1 cellular context compared by ENCODE assay signal in genomic region chr1:235614442-235614954, GRCh38.
A peak's percentile ranks its signal among the peaks of the same experiment; 100 is the strongest.
TF ChIP-seq lines count a peak whose summit lies in the region.

No MANE protein-coding gene starts in this region.

TF ChIP-seq in HepG2, 621 proteins besides CTCF, POLR2A, EP300 and RAD21 (continued from another document and continues in another):
- TF ChIP-seq ZNF614 (CRISPR knock-in tag; IDR thresholded peaks at IDR 0.05; ENCODE audit: borderline replicate concordance) (peak; percentile 71; the same call in 1 of the 2 replicates), KDM5A (IDR thresholded peaks at IDR 0.05; ENCODE audit: borderline replicate concordance, low read length) (no peak), RORA (CRISPR knock-in tag; IDR thresholded peaks at IDR 0.05) (no peak), MTERF4 (CRISPR knock-in tag; IDR thresholded peaks at IDR 0.05) (0 out of 2 replicates have a peak, but pooled peaks have one; percentile 21), HMG20B (CRISPR knock-in tag; conservative IDR thresholded peaks at IDR 0.05) (no peak), ZNF816 (CRISPR knock-in tag; IDR thresholded peaks at IDR 0.05; ENCODE audit: borderline replicate concordance) (no peak), CENPT (CRISPR knock-in tag; IDR thresholded peaks at IDR 0.05; ENCODE audit: low read depth) (0 out of 2 replicates have a peak, but pooled peaks have one; percentile 52), ZNF180 (CRISPR knock-in tag; IDR thresholded peaks at IDR 0.05; ENCODE audit: borderline replicate concordance, low read depth) (no peak), RCOR2 (CRISPR knock-in tag; IDR thresholded peaks at IDR 0.05) (no peak), ZNF550 (CRISPR knock-in tag; IDR thresholded peaks at IDR 0.05; ENCODE audit: borderline replicate concordance) (no peak), ZKSCAN8 (CRISPR knock-in tag; IDR thresholded peaks at IDR 0.05; ENCODE audit: borderline replicate concordance) (no peak), ERF (CRISPR knock-in tag; IDR thresholded peaks at IDR 0.05) (no peak), NBN (conservative IDR thresholded peaks at IDR 0.05) (no peak), SAP130 (CRISPR knock-in tag; IDR thresholded peaks at IDR 0.05; ENCODE audit: low read depth) (peak; percentile 83), ZFP37 (CRISPR knock-in tag; IDR thresholded peaks at IDR 0.05; ENCODE audit: borderline replicate concordance) (0 out of 2 replicates have a peak, but pooled peaks have one; percentile 38), ZNF441 (CRISPR knock-in tag; IDR thresholded peaks at IDR 0.05; ENCODE audit: borderline replicate concordance) (0 out of 2 replicates have a peak, but pooled peaks have one; percentile 29), PTBP1 (IDR thresholded peaks at IDR 0.05; ENCODE audit: low read depth, low read length, poor library complexity, severe bottlenecking) (no peak), BCL3 (CRISPR knock-in tag; IDR thresholded peaks at IDR 0.05) (no peak), TGIF2 (CRISPR knock-in tag; IDR thresholded peaks at IDR 0.05) (0 out of 2 replicates have a peak, but pooled peaks have one; percentile 57), ELF1 (CRISPR knock-in tag; IDR thresholded peaks at IDR 0.05) (no peak), BRCA1 (CRISPR knock-in tag; IDR thresholded peaks at IDR 0.05) (no peak; the same call in 1 of the 2 replicates), JUN (CRISPR knock-in tag; IDR thresholded peaks at IDR 0.05) (0 out of 2 replicates have a peak, but pooled peaks have one; percentile 33), PHB2 (IDR thresholded peaks at IDR 0.05; ENCODE audit: partially characterized antibody) (no peak), ZNF773 (CRISPR knock-in tag; IDR thresholded peaks at IDR 0.05; ENCODE audit: borderline replicate concordance) (no peak), KLF15 (CRISPR knock-in tag; IDR thresholded peaks at IDR 0.05; ENCODE audit: borderline replicate concordance) (no peak), NPAS2 (CRISPR knock-in tag; IDR thresholded peaks at IDR 0.05; ENCODE audit: borderline replicate concordance) (no peak), ZNF343 (CRISPR knock-in tag; IDR thresholded peaks at IDR 0.05) (peak; percentile 99), DMAP1 (CRISPR knock-in tag; IDR thresholded peaks at IDR 0.05) (peak; percentile 24; the same call in 1 of the 2 replicates), ZNF652 (CRISPR knock-in tag; IDR thresholded peaks at IDR 0.05; ENCODE audit: borderline replicate concordance, low read depth) (0 out of 2 replicates have a peak, but pooled peaks have one; percentile 11), KMT2A (CRISPR knock-in tag; IDR thresholded peaks at IDR 0.05) (peak; percentile 44; the same call in 1 of the 2 replicates), MAFG (CRISPR knock-in tag; IDR thresholded peaks at IDR 0.05) (no peak)
- TF ChIP-seq, protein P1, sequence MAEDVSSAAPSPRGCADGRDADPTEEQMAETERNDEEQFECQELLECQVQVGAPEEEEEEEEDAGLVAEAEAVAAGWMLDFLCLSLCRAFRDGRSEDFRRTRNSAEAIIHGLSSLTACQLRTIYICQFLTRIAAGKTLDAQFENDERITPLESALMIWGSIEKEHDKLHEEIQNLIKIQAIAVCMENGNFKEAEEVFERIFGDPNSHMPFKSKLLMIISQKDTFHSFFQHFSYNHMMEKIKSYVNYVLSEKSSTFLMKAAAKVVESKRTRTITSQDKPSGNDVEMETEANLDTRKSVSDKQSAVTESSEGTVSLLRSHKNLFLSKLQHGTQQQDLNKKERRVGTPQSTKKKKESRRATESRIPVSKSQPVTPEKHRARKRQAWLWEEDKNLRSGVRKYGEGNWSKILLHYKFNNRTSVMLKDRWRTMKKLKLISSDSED (CRISPR knock-in tag; IDR thresholded peaks at IDR 0.05), result no peak
- TF ChIP-seq, protein P2, sequence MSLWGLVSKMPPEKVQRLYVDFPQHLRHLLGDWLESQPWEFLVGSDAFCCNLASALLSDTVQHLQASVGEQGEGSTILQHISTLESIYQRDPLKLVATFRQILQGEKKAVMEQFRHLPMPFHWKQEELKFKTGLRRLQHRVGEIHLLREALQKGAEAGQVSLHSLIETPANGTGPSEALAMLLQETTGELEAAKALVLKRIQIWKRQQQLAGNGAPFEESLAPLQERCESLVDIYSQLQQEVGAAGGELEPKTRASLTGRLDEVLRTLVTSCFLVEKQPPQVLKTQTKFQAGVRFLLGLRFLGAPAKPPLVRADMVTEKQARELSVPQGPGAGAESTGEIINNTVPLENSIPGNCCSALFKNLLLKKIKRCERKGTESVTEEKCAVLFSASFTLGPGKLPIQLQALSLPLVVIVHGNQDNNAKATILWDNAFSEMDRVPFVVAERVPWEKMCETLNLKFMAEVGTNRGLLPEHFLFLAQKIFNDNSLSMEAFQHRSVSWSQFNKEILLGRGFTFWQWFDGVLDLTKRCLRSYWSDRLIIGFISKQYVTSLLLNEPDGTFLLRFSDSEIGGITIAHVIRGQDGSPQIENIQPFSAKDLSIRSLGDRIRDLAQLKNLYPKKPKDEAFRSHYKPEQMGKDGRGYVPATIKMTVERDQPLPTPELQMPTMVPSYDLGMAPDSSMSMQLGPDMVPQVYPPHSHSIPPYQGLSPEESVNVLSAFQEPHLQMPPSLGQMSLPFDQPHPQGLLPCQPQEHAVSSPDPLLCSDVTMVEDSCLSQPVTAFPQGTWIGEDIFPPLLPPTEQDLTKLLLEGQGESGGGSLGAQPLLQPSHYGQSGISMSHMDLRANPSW (CRISPR knock-in tag; IDR thresholded peaks at IDR 0.05; ENCODE audit: borderline replicate concordance), result peak; percentile 79; the same call in 1 of the 2 replicates
- TF ChIP-seq, protein P3, sequence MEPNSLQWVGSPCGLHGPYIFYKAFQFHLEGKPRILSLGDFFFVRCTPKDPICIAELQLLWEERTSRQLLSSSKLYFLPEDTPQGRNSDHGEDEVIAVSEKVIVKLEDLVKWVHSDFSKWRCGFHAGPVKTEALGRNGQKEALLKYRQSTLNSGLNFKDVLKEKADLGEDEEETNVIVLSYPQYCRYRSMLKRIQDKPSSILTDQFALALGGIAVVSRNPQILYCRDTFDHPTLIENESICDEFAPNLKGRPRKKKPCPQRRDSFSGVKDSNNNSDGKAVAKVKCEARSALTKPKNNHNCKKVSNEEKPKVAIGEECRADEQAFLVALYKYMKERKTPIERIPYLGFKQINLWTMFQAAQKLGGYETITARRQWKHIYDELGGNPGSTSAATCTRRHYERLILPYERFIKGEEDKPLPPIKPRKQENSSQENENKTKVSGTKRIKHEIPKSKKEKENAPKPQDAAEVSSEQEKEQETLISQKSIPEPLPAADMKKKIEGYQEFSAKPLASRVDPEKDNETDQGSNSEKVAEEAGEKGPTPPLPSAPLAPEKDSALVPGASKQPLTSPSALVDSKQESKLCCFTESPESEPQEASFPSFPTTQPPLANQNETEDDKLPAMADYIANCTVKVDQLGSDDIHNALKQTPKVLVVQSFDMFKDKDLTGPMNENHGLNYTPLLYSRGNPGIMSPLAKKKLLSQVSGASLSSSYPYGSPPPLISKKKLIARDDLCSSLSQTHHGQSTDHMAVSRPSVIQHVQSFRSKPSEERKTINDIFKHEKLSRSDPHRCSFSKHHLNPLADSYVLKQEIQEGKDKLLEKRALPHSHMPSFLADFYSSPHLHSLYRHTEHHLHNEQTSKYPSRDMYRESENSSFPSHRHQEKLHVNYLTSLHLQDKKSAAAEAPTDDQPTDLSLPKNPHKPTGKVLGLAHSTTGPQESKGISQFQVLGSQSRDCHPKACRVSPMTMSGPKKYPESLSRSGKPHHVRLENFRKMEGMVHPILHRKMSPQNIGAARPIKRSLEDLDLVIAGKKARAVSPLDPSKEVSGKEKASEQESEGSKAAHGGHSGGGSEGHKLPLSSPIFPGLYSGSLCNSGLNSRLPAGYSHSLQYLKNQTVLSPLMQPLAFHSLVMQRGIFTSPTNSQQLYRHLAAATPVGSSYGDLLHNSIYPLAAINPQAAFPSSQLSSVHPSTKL (CRISPR knock-in tag; IDR thresholded peaks at IDR 0.05), result 0 out of 2 replicates have a peak, but pooled peaks have one; percentile 54
- TF ChIP-seq, protein P4, sequence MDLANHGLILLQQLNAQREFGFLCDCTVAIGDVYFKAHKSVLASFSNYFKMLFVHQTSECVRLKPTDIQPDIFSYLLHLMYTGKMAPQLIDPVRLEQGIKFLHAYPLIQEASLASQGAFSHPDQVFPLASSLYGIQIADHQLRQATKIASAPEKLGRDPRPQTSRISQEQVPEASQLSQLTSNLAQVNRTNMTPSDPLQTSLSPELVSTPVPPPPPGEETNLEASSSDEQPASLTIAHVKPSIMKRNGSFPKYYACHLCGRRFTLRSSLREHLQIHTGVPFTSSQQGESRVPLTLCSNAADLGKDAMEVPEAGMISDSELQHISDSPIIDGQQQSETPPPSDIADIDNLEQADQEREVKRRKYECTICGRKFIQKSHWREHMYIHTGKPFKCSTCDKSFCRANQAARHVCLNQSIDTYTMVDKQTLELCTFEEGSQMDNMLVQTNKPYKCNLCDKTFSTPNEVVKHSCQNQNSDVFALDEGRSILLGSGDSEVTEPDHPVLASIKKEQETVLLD (CRISPR knock-in tag; IDR thresholded peaks at IDR 0.05; ENCODE audit: low read depth), result no peak
- TF ChIP-seq, protein P5, sequence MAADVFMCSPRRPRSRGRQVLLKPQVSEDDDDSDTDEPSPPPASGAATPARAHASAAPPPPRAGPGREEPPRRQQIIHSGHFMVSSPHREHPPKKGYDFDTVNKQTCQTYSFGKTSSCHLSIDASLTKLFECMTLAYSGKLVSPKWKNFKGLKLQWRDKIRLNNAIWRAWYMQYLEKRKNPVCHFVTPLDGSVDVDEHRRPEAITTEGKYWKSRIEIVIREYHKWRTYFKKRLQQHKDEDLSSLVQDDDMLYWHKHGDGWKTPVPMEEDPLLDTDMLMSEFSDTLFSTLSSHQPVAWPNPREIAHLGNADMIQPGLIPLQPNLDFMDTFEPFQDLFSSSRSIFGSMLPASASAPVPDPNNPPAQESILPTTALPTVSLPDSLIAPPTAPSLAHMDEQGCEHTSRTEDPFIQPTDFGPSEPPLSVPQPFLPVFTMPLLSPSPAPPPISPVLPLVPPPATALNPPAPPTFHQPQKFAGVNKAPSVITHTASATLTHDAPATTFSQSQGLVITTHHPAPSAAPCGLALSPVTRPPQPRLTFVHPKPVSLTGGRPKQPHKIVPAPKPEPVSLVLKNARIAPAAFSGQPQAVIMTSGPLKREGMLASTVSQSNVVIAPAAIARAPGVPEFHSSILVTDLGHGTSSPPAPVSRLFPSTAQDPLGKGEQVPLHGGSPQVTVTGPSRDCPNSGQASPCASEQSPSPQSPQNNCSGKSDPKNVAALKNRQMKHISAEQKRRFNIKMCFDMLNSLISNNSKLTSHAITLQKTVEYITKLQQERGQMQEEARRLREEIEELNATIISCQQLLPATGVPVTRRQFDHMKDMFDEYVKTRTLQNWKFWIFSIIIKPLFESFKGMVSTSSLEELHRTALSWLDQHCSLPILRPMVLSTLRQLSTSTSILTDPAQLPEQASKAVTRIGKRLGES (CRISPR knock-in tag; IDR thresholded peaks at IDR 0.05; ENCODE audit: borderline replicate concordance), result no peak
- TF ChIP-seq, protein P6, sequence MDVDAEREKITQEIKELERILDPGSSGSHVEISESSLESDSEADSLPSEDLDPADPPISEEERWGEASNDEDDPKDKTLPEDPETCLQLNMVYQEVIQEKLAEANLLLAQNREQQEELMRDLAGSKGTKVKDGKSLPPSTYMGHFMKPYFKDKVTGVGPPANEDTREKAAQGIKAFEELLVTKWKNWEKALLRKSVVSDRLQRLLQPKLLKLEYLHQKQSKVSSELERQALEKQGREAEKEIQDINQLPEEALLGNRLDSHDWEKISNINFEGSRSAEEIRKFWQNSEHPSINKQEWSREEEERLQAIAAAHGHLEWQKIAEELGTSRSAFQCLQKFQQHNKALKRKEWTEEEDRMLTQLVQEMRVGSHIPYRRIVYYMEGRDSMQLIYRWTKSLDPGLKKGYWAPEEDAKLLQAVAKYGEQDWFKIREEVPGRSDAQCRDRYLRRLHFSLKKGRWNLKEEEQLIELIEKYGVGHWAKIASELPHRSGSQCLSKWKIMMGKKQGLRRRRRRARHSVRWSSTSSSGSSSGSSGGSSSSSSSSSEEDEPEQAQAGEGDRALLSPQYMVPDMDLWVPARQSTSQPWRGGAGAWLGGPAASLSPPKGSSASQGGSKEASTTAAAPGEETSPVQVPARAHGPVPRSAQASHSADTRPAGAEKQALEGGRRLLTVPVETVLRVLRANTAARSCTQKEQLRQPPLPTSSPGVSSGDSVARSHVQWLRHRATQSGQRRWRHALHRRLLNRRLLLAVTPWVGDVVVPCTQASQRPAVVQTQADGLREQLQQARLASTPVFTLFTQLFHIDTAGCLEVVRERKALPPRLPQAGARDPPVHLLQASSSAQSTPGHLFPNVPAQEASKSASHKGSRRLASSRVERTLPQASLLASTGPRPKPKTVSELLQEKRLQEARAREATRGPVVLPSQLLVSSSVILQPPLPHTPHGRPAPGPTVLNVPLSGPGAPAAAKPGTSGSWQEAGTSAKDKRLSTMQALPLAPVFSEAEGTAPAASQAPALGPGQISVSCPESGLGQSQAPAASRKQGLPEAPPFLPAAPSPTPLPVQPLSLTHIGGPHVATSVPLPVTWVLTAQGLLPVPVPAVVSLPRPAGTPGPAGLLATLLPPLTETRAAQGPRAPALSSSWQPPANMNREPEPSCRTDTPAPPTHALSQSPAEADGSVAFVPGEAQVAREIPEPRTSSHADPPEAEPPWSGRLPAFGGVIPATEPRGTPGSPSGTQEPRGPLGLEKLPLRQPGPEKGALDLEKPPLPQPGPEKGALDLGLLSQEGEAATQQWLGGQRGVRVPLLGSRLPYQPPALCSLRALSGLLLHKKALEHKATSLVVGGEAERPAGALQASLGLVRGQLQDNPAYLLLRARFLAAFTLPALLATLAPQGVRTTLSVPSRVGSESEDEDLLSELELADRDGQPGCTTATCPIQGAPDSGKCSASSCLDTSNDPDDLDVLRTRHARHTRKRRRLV (CRISPR knock-in tag; IDR thresholded peaks at IDR 0.05), result no peak
